Comparison of ENCODE assay signal across 21 cellular contexts in genomic region chr19:50250450-50251136, GRCh38. TPM values are rescaled to one million over a fixed set of nuclear protein-coding genes. Genes with fewer than 3 reads are reported as not detected.
A peak's percentile ranks its signal among the peaks of the same experiment; 100 is the strongest.
DNase-seq lines count a peak whose midpoint lies in the region; ATAC-seq and TF ChIP-seq lines count a peak whose summit lies in the region.
"Had no signal": no experiment of that assay in that cellular context is flagged by ENCODE, and none has a peak within 500 bp of the region (broad histone marks: within the 10 kb centered on the region; RNA-seq: fewer than 3 reads in every experiment).

No MANE protein-coding gene starts in this region.

- no peak for TF ChIP-seq CTCF in Calu3 (IDR thresholded peaks at IDR 0.05; ENCODE audit: unreplicated experiment)
- no peak for TF ChIP-seq CTCF in WTC11 (IDR thresholded peaks at IDR 0.05)
- no peak for TF ChIP-seq CTCF in neural progenitor cell (IDR thresholded peaks at IDR 0.05)

- H3K4me1 ChIP-seq in BLaER1: peaks cover 28% of the 10 kb centered on the region
- no peaks in the 10 kb centered on the region for H3K4me1 ChIP-seq in neural progenitor cell
- H3K4me1 ChIP-seq in mesendoderm (ENCODE audit: control insufficient read depth, low read depth, low read length): no peaks in the 10 kb centered on the region
- H3K4me1 ChIP-seq: A549, BE2C, Caco-2 had no signal

- peaks cover 70% of the 10 kb centered on the region for H3K36me3 Mint-ChIP-seq in Calu3 (ENCODE audit: insufficient read depth, unreplicated experiment)
- H3K36me3 Mint-ChIP-seq in WTC11: peaks cover 46% of the 10 kb centered on the region
- H3K36me3 Mint-ChIP-seq in neural progenitor cell: peaks cover 13% of the 10 kb centered on the region
- H3K36me3 Mint-ChIP-seq: CD4-positive, CD25-positive, alpha-beta regulatory T cell; CD8-positive, alpha-beta T cell had no signal

- no TSS peak for BruUV-seq in Calu3 (replicated peaks; lab: Mats Ljungman, UMichigan)

- H3K79me1 ChIP-seq in mesendoderm (ENCODE audit: low read length): no peaks in the 10 kb centered on the region

- POLR2A ChIA-PET in WTC11 (lab: Charles Lee): no interaction called here

- H3K9ac ChIP-seq in BLaER1 (no peak overlapping the region), neural progenitor cell (no peak overlapping the region), mesendoderm (ENCODE audit: low read length) (no peak overlapping the region)

- no peak overlapping the region for H2BK120ac ChIP-seq in mesendoderm (ENCODE audit: low read depth, low read length)

- no peaks in the 10 kb centered on the region for H4K20me1 ChIP-seq in BLaER1
- no peaks in the 10 kb centered on the region for H4K20me1 ChIP-seq in neural progenitor cell (ENCODE audit: low read depth)

- WGBS in mesendoderm (ENCODE audit: extremely low coverage, insufficient coverage, low lambda C conversion rate): no CpG with 5 or more reads among the region's 15 CpGs

- DNase-seq in Calu3 (no peak), WTC11 (ENCODE audit: low spot score) (no peak), neural progenitor cell (ENCODE audit: low spot score) (no peak), cerebellum (ENCODE audit: low spot score) (no peak), mesendoderm (no peak), sciatic nerve (ENCODE audit: low spot score) (no peak)
- DNase-seq: 8988T; ACHN; AML-193; BE2C; Caco-2; CD4-positive, CD25-positive, alpha-beta regulatory T cell; CD8-positive, alpha-beta T cell; DMS 273 treated with DMSO at 0.1 percent for 48 hours; DMS79; GF-D8; HCEC 1CT had no signal

- H3F3A ChIP-seq in neural progenitor cell (ENCODE audit: low read depth): no peaks in the 10 kb centered on the region

- no peak overlapping the region for H3K4ac ChIP-seq in mesendoderm (ENCODE audit: low read depth, low read length)

- H4K8ac ChIP-seq in mesendoderm (ENCODE audit: low read depth, low read length): no peak overlapping the region

- H2AFZ ChIP-seq in neural progenitor cell (replicated peaks): no peak overlapping the region
- H2AFZ ChIP-seq: GM23338 had no signal

- H2AK5ac ChIP-seq in mesendoderm (ENCODE audit: low read length): no peak overlapping the region

- peak overlapping the region; percentile 32 for H3K27ac Mint-ChIP-seq in Calu3 (ENCODE audit: unreplicated experiment)
- 0 out of 2 replicates have a peak overlapping the region, but pooled peaks have one; percentile 22 for H3K27ac Mint-ChIP-seq in WTC11
- peak overlapping the region; percentile 65 for H3K27ac Mint-ChIP-seq in neural progenitor cell
- H3K27ac Mint-ChIP-seq: CD4-positive, CD25-positive, alpha-beta regulatory T cell; CD8-positive, alpha-beta T cell; GM23338 had no signal

- no peaks in the 10 kb centered on the region for H3K27me3 Mint-ChIP-seq in Calu3 (ENCODE audit: unreplicated experiment)
- peaks cover 9% of the 10 kb centered on the region for H3K27me3 Mint-ChIP-seq in WTC11 (ENCODE audit: low read depth)
- H3K27me3 Mint-ChIP-seq in neural progenitor cell (ENCODE audit: insufficient read depth, low read depth): peaks cover 13% of the 10 kb centered on the region

- H3K27me3 ChIP-seq in BLaER1 (no peaks in the 10 kb centered on the region), neural progenitor cell (no peaks in the 10 kb centered on the region), mesendoderm (ENCODE audit: insufficient read depth, low read length, poor library complexity) (no peaks in the 10 kb centered on the region)
- H3K27me3 ChIP-seq: BE2C had no signal

- no peak overlapping the region for H3K18ac ChIP-seq in mesendoderm (ENCODE audit: low read length)

- intact Hi-C loops in Calu3 (cut with micrococcal nuclease; ENCODE audit: unreplicated experiment) (no loop called here), sciatic nerve (cut with DNase I) (no loop called here)

- H3K79me2 ChIP-seq in neural progenitor cell (ENCODE audit: low read depth): no peaks in the 10 kb centered on the region
- H3K79me2 ChIP-seq in mesendoderm (ENCODE audit: control insufficient read depth, insufficient read depth, low read length): no peaks in the 10 kb centered on the region

- no peak overlapping the region for H4K5ac ChIP-seq in mesendoderm (ENCODE audit: low read length)

- H3K9me3 Mint-ChIP-seq in Calu3 (ENCODE audit: low read depth, unreplicated experiment) (peaks cover 3% of the 10 kb centered on the region), WTC11 (peaks cover 25% of the 10 kb centered on the region), neural progenitor cell (peaks cover 22% of the 10 kb centered on the region)

- H2BK5ac ChIP-seq in mesendoderm (ENCODE audit: low read length): no peak overlapping the region

- ATAC-seq in WTC11 (no peak), sciatic nerve (no peak)
- ATAC-seq: CD8-positive, alpha-beta T cell; GM23338 had no signal

- H3K4me3 ChIP-seq in BLaER1: no peak overlapping the region
- H3K4me3 ChIP-seq in neural progenitor cell: no peak overlapping the region
- H3K4me3 ChIP-seq in mesendoderm (ENCODE audit: low read length): no peak overlapping the region
- H3K4me3 ChIP-seq: A549, GM23338 had no signal

- H3K56ac ChIP-seq in mesendoderm (ENCODE audit: low read length): no peak overlapping the region

- H3K23ac ChIP-seq in mesendoderm (ENCODE audit: low read length): no peak overlapping the region

- H3K4me1 Mint-ChIP-seq in Calu3 (ENCODE audit: low read depth, unreplicated experiment): no peaks in the 10 kb centered on the region
- H3K4me1 Mint-ChIP-seq in WTC11: peaks cover 5% of the 10 kb centered on the region
- peaks cover under 1% of the 10 kb centered on the region for H3K4me1 Mint-ChIP-seq in neural progenitor cell
- H3K4me1 Mint-ChIP-seq: CD4-positive, CD25-positive, alpha-beta regulatory T cell; GM23338 had no signal

- H3K4me2 ChIP-seq in BLaER1 (peak overlapping the region; percentile 35), neural progenitor cell (no peak overlapping the region), mesendoderm (ENCODE audit: low read length) (no peak overlapping the region)
- H3K4me2 ChIP-seq: A549, GM23338 had no signal

- peaks cover 34% of the 10 kb centered on the region for H3K9me3 ChIP-seq in BLaER1
- no peaks in the 10 kb centered on the region for H3K9me3 ChIP-seq in neural progenitor cell (ENCODE audit: low read depth)
- H3K9me3 ChIP-seq: BE2C had no signal

- H3K4me3 Mint-ChIP-seq in Calu3 (ENCODE audit: low read depth, unreplicated experiment): no peak overlapping the region
- no peak overlapping the region for H3K4me3 Mint-ChIP-seq in WTC11
- no peak overlapping the region for H3K4me3 Mint-ChIP-seq in neural progenitor cell
- H3K4me3 Mint-ChIP-seq: CD4-positive, CD25-positive, alpha-beta regulatory T cell; CD8-positive, alpha-beta T cell; GM23338 had no signal

- H3K27ac ChIP-seq in BLaER1 (no peak overlapping the region), neural progenitor cell (no peak overlapping the region), mesendoderm (ENCODE audit: low read depth, low read length) (no peak overlapping the region)
- H3K27ac ChIP-seq: A549, C4-2B had no signal

- H3K36me3 ChIP-seq in BLaER1 (no peaks in the 10 kb centered on the region), neural progenitor cell (no peaks in the 10 kb centered on the region), mesendoderm (ENCODE audit: control insufficient read depth, insufficient read depth, low read length) (no peaks in the 10 kb centered on the region)
- H3K36me3 ChIP-seq: BE2C had no signal

- H2BK15ac ChIP-seq in mesendoderm (replicated peaks; ENCODE audit: low read depth): no peak overlapping the region

- CTCF ChIA-PET in Calu3 (lab: Charles Lee): interaction anchor here (1.2 kb wide), 1 partner anchor 47 kb away, joined by 3 read pairs; the partner anchor contains the start of gene MYH14
- CTCF ChIA-PET in WTC11 (lab: Charles Lee): interaction anchor here (0.5 to 1.5 kb wide), 2 partner anchors 9 to 135 kb away, joined by 3 to 6 read pairs; no protein-coding TSS in a partner anchor

TF ChIP-seq in WTC11, 78 proteins besides CTCF, POLR2A, EP300 and RAD21 (continues in another document):
- TF ChIP-seq ZNF317 (CRISPR knock-in tag; IDR thresholded peaks at IDR 0.05; ENCODE audit: borderline replicate concordance, low read depth) (no peak), FOXP4 (CRISPR knock-in tag; IDR thresholded peaks at IDR 0.05) (no peak), AR (CRISPR knock-in tag; IDR thresholded peaks at IDR 0.05) (no peak)

RNA-seq across cellular contexts. Expression of gene MYH14, which starts 47.2 kb away (rescaled TPM):
- total RNA-seq in Calu3 (2022) (255 and 312 TPM in 2 replicates), WTC11 (2021) (25.8 to 33.5 TPM (median 31.2 TPM) in 3 replicates), neural progenitor cell (ENCODE audit: low replicate concordance) (1.6 and 6.7 TPM in 2 replicates), cerebellum (2.6 TPM), sciatic nerve (48.7 TPM)
- 4.5 TPM for polyA plus RNA-seq in mesendoderm (2013, experiment 1 of 2)
- 4.7 TPM for polyA plus RNA-seq in mesendoderm (2013, experiment 2 of 2)
- total RNA-seq: CD4-positive, CD25-positive, alpha-beta regulatory T cell; CD8-positive, alpha-beta T cell had no signal
- polyA plus RNA-seq: CD4-positive, CD25-positive, alpha-beta regulatory T cell had no signal
